In the genomic region with DNA sequence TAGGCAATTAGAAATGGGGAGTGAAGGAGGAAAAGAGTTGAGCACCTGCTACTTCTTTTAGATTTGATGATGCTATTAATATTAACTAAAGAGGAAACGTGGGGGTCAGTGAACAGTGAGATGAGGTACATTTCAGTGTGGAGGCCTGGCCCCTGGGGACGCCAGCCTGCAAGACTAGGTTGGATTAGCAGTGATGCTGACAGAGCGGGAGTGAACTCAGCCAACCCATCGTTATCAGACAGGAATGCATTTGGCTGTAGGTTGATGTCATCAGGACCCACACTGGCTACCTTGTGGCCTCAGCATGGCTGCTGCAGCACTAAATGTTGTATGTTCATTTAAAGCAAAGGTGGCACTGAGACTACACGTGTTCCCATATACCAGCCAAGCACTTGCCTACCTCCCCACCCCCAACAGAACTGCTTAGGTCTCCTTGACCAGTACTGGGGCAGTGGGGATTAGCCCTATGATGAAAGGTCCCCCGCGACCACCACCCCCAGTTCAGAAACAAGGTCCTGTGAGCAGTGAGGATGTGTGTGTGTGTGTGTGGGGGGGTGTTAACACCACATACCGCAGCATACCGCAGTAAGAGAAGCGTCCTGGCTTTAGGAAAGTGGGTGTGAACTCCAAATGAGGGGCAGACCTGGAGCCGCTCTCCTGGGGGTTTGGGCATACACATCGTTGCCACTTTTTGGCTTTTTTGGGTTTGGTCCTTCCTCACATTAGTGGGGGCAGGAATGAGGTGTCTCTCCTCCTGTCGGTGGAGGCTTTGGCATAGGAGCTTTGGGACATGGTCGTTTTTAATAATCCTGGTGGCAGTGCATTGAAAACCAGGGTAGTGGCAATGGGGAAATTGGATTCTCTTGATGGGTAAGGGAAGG, we compare ENCODE assay signal across 15 cellular contexts. TPM values are rescaled to one million over a fixed set of nuclear protein-coding genes. Genes with fewer than 3 reads are reported as not detected.
DNase-seq lines count a peak whose midpoint lies in the region; ATAC-seq and TF ChIP-seq lines count a peak whose summit lies in the region.
"Had no signal": no experiment of that assay in that cellular context is flagged by ENCODE, and none has a peak within 500 bp of the region (broad histone marks: within the 10 kb centered on the region; RNA-seq: fewer than 3 reads in every experiment).

No MANE protein-coding gene starts in this region.

- H3K4me2 ChIP-seq in BLaER1, result peak overlapping the region; percentile 96
- no peak overlapping the region for H3K4me2 ChIP-seq in MM.1S (ENCODE audit: low read depth, low read length)

- H2AFZ ChIP-seq in MM.1S (ENCODE audit: low read length), result no peak overlapping the region

- H3K9me3 ChIP-seq in BLaER1 (no peaks in the 10 kb centered on the region), MM.1S (replicated peaks; ENCODE audit: insufficient read depth, low read length) (no peaks in the 10 kb centered on the region)
- H3K9me3 ChIP-seq: BE2C, right atrium auricular region had no signal

- peaks cover 88% of the 10 kb centered on the region for H3K4me1 ChIP-seq in BLaER1
- peaks cover 25% of the 10 kb centered on the region for H3K4me1 ChIP-seq in MM.1S (ENCODE audit: low read length)

- peaks cover 34% of the 10 kb centered on the region for H3K36me3 ChIP-seq in BLaER1
- no peaks in the 10 kb centered on the region for H3K36me3 ChIP-seq in MM.1S (replicated peaks; ENCODE audit: insufficient read depth, low read length)
- H3K36me3 ChIP-seq: BE2C, right atrium auricular region had no signal

- H3F3A ChIP-seq in MM.1S (ENCODE audit: insufficient read depth, low read length), result peaks cover 19% of the 10 kb centered on the region

- peak overlapping the region; percentile 12; the same call in 1 of the 2 replicates for H3K4me3 ChIP-seq in BLaER1
- no peak overlapping the region for H3K4me3 ChIP-seq in fibroblast of villous mesenchyme (ENCODE audit: low read depth, low read length)
- H3K4me3 ChIP-seq in MM.1S (ENCODE audit: low read length), result no peak overlapping the region
- H3K4me3 ChIP-seq: right atrium auricular region had no signal

- TF ChIP-seq CTCF in fibroblast of villous mesenchyme (IDR thresholded peaks at IDR 0.05; ENCODE audit: insufficient read depth, low read depth, low read length), result no peak
- no peak for TF ChIP-seq CTCF in MM.1S (IDR thresholded peaks at IDR 0.05; ENCODE audit: low read length)

- peaks cover 71% of the 10 kb centered on the region for H3K79me2 ChIP-seq in MM.1S (ENCODE audit: low read length)

- DNase-seq in NAMALWA (ENCODE audit: low spot score) (peak; percentile 59), fibroblast of villous mesenchyme (ENCODE audit: low read depth) (peak; percentile 30), HUDEP-2 (lab: John Stamatoyannopoulos, UW; ENCODE audit: unreplicated experiment in 76 of 76) (no peak), KG1 (lab: John Stamatoyannopoulos, UW) (no peak), MM.1S (no peak), COLO829 (ENCODE audit: low spot score) (no peak)
- DNase-seq: activated T-cell treated with anti-CD3 and anti-CD28 coated beads for 4 hours, BE2C, foreskin melanocyte, left ventricle myocardium superior, NCI-H1092 treated with DMSO at 0.1 percent for 48 hours had no signal

- H3K9ac ChIP-seq in BLaER1 (peak overlapping the region; percentile 47; the same call in 1 of the 2 replicates), MM.1S (ENCODE audit: low read length) (no peak overlapping the region)

- peaks cover 100% of the 10 kb centered on the region for H4K20me1 ChIP-seq in BLaER1
- no peaks in the 10 kb centered on the region for H4K20me1 ChIP-seq in MM.1S (ENCODE audit: insufficient read depth, low read length)

- H3K27me3 ChIP-seq in BLaER1, result no peaks in the 10 kb centered on the region
- H3K27me3 ChIP-seq in MM.1S (replicated peaks; ENCODE audit: insufficient read depth, low read length), result no peaks in the 10 kb centered on the region
- H3K27me3 ChIP-seq: BE2C, right atrium auricular region had no signal

- H3K9me2 ChIP-seq in MM.1S (replicated peaks; ENCODE audit: insufficient read depth, low read length), result no peaks in the 10 kb centered on the region

- ATAC-seq in GM19025 (IDR thresholded peaks at IDR 0.05; ENCODE audit: low read depth, unreplicated experiment), result peak; percentile 35
- ATAC-seq: HCT116, left ventricle myocardium superior had no signal

- H3K27ac ChIP-seq in BLaER1, result peak overlapping the region; percentile 69
- H3K27ac ChIP-seq in MM.1S (ENCODE audit: low read length), result no peak overlapping the region
- H3K27ac ChIP-seq: right atrium auricular region had no signal

RNA-seq across cellular contexts. Expression of a gene that starts 26.1 kb away (rescaled TPM):
- total RNA-seq in fibroblast of villous mesenchyme, result 10.0 and 16.0 TPM in 2 replicates

Comparison
In these comparisons a context has a peak if more than half of its experiments do, and no peak if none do; other contexts are left out.
1. DNase-seq: peak in NAMALWA (single experiment) and fibroblast of villous mesenchyme (single experiment); none in HUDEP-2 (0 of 76), KG1 (single experiment), MM.1S (single experiment) and COLO829 (single experiment).